Comparison of ENCODE assay signal across 8 cellular contexts in the genomic region with DNA sequence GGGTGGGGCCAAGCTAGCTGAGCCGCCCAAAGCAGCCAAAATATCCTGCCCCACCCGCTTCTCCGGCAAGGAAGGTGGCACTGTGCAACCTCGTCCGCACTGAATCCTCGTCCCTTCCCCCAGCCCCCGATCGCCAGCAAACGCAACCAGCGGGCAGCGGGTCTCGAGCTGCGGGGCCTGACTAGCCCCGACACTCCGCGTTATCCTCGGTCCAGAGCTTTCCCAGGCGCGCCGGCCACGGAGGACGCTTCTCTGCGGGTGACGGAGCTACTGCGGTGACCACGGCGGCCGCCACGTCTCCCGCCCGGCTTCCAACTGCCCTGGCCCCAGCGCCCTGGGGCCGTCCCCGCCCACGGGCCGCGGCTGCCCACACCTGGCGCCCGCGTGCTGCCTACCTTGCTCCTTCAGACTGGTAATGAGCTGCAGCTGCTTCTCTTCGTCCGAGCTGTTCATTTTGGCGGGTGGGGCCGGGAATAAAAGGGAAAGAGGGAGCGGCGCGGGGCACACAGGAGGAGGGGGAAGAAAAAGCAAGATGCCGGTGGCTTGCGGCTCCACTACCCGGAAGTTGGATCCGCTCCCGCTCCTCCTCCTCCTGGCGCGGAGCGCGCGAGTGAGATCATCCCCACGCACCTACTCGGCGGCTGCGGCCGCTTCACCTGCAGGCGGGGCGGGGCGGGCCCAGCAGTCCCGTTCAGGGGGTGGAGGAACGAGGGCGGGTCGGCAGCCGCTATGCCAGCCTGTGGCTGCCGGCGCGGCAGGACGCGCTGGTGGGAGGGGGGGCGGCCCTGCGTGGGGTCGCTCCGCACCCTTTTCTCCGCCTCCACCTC. TPM values are rescaled to one million over a fixed set of nuclear protein-coding genes. Genes with fewer than 3 reads are reported as not detected.
DNase-seq lines count a peak whose midpoint lies in the region; ATAC-seq and TF ChIP-seq lines count a peak whose summit lies in the region.

A gene with protein sequence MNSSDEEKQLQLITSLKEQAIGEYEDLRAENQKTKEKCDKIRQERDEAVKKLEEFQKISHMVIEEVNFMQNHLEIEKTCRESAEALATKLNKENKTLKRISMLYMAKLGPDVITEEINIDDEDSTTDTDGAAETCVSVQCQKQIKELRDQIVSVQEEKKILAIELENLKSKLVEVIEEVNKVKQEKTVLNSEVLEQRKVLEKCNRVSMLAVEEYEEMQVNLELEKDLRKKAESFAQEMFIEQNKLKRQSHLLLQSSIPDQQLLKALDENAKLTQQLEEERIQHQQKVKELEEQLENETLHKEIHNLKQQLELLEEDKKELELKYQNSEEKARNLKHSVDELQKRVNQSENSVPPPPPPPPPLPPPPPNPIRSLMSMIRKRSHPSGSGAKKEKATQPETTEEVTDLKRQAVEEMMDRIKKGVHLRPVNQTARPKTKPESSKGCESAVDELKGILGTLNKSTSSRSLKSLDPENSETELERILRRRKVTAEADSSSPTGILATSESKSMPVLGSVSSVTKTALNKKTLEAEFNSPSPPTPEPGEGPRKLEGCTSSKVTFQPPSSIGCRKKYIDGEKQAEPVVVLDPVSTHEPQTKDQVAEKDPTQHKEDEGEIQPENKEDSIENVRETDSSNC (minus strand): TSS at position 561 of the 827 bp plus-strand sequence. CDS start 108 bp downstream, at position 453.

- H3K36me3 ChIP-seq in BE2C (no peaks in the 10 kb centered on the region), neural cell (ENCODE audit: insufficient read depth, low read length) (no peaks in the 10 kb centered on the region), urinary bladder (ENCODE audit: insufficient read depth) (no peaks in the 10 kb centered on the region)

- peak; percentile 21 for TF ChIP-seq POLR2A in GM19099 (IDR thresholded peaks at IDR 0.05; ENCODE audit: extremely low read depth, insufficient read length, low read depth)

- DNase-seq in BE2C = peak; percentile 26
- DNase-seq in NCI-H82 treated with DMSO at 0.1 percent for 48 hours (lab: John Stamatoyannopoulos, UW; ENCODE audit: unreplicated experiment) = peak; percentile 1
- DNase-seq in activated T-helper 2 cell treated with anti-CD3 and anti-CD28 coated beads, Interferon-gamma antibody, Interleukin-2, Interleukin-4, amounts not matched to agents 10 μg/mL and 5 μg/mL and 100 μg/mL, durations not matched to agents 14 hours and 24 hours and 36 hours (ENCODE audit: low spot score) = peak; percentile 10
- peak; percentile 20 for DNase-seq in germinal center (ENCODE audit: low spot score)

- no peaks in the 10 kb centered on the region for H3K36me3 Mint-ChIP-seq in activated T-helper 2 cell treated with anti-CD3 and anti-CD28 coated beads, Interferon-gamma antibody, Interleukin-2, Interleukin-4, amounts not matched to agents 10 μg/mL and 5 μg/mL and 100 μg/mL, durations not matched to agents 14 hours and 24 hours and 36 hours (ENCODE audit: low read depth)

- TF ChIP-seq CTCF in BE2C (IDR thresholded peaks at IDR 0.05; ENCODE audit: low read depth, low read length) (no peak), neural cell (IDR thresholded peaks at IDR 0.05; ENCODE audit: poor library complexity, severe bottlenecking) (no peak)

- TF ChIP-seq EP300 in neural cell (conservative IDR thresholded peaks at IDR 0.05; ENCODE audit: poor library complexity, severe bottlenecking) = no peak

- peak within 1 kb of the TSS; percentile 56 for H3K4me3 Mint-ChIP-seq in activated T-helper 2 cell treated with anti-CD3 and anti-CD28 coated beads, Interferon-gamma antibody, Interleukin-2, Interleukin-4, amounts not matched to agents 10 μg/mL and 5 μg/mL and 100 μg/mL, durations not matched to agents 14 hours and 24 hours and 36 hours (ENCODE audit: low read depth)

- no peaks in the 10 kb centered on the region for H3K4me1 ChIP-seq in BE2C
- no peaks in the 10 kb centered on the region for H3K4me1 ChIP-seq in urinary bladder (ENCODE audit: insufficient read depth)

- H2AFZ ChIP-seq in neural cell (ENCODE audit: low read depth, low read length) = peak within 1 kb of the TSS; percentile 72

- H3K9ac ChIP-seq in neural cell (ENCODE audit: low read length) = peak within 1 kb of the TSS; percentile 79

- WGBS in urinary bladder = under 1% methylated on average over 80 of the region's 80 CpGs

- no peaks in the 10 kb centered on the region for H3K9me3 Mint-ChIP-seq in activated T-helper 2 cell treated with anti-CD3 and anti-CD28 coated beads, Interferon-gamma antibody, Interleukin-2, Interleukin-4, amounts not matched to agents 10 μg/mL and 5 μg/mL and 100 μg/mL, durations not matched to agents 14 hours and 24 hours and 36 hours

- H3K9me3 ChIP-seq in BE2C (no peaks in the 10 kb centered on the region), neural cell (ENCODE audit: low read length) (no peaks in the 10 kb centered on the region)

- intact Hi-C loops in activated T-helper 2 cell treated with anti-CD3 and anti-CD28 coated beads, Interferon-gamma antibody, Interleukin-2, Interleukin-4, amounts not matched to agents 10 μg/mL and 5 μg/mL and 100 μg/mL, durations not matched to agents 14 hours and 24 hours and 36 hours (cut with micrococcal nuclease) = no loop called here

- H3K4me3 ChIP-seq in BE2C (ENCODE audit: low read depth, low read length) = peak within 1 kb of the TSS; percentile 52
- H3K4me3 ChIP-seq in neural cell (ENCODE audit: low read length) = peak within 1 kb of the TSS; percentile 95
- peak within 1 kb of the TSS; percentile 71 for H3K4me3 ChIP-seq in urinary bladder (ENCODE audit: low read depth, low read length)

- H3K4me1 Mint-ChIP-seq in activated T-helper 2 cell treated with anti-CD3 and anti-CD28 coated beads, Interferon-gamma antibody, Interleukin-2, Interleukin-4, amounts not matched to agents 10 μg/mL and 5 μg/mL and 100 μg/mL, durations not matched to agents 14 hours and 24 hours and 36 hours (ENCODE audit: low read depth) = no peaks in the 10 kb centered on the region

- no peaks in the 10 kb centered on the region for H3K9me2 ChIP-seq in neural cell (ENCODE audit: insufficient read depth, low read length)

- H3K27ac ChIP-seq in neural cell (ENCODE audit: low read length) = peak within 1 kb of the TSS; percentile 26
- H3K27ac ChIP-seq in urinary bladder (ENCODE audit: low read depth) = peak within 1 kb of the TSS; percentile 64

- H3K27me3 ChIP-seq in BE2C (peaks cover 19% of the 10 kb centered on the region), neural cell (ENCODE audit: insufficient read depth, low read depth, low read length) (no peaks in the 10 kb centered on the region)

- H3K4me2 ChIP-seq in neural cell (ENCODE audit: low read length) = peak within 1 kb of the TSS; percentile 35

- H3K27ac Mint-ChIP-seq in activated T-helper 2 cell treated with anti-CD3 and anti-CD28 coated beads, Interferon-gamma antibody, Interleukin-2, Interleukin-4, amounts not matched to agents 10 μg/mL and 5 μg/mL and 100 μg/mL, durations not matched to agents 14 hours and 24 hours and 36 hours = no peak within 1 kb of the TSS

- H3K27me3 Mint-ChIP-seq in activated T-helper 2 cell treated with anti-CD3 and anti-CD28 coated beads, Interferon-gamma antibody, Interleukin-2, Interleukin-4, amounts not matched to agents 10 μg/mL and 5 μg/mL and 100 μg/mL, durations not matched to agents 14 hours and 24 hours and 36 hours (ENCODE audit: low read depth) = peaks cover 26% of the 10 kb centered on the region

- peaks cover 4% of the 10 kb centered on the region for H3K79me2 ChIP-seq in neural cell (replicated peaks; ENCODE audit: insufficient read depth, low read length)

- no peak for TF ChIP-seq RAD21 in neural cell (conservative IDR thresholded peaks at IDR 0.05)

- peak; percentile 34 for ATAC-seq in HG03565 (IDR thresholded peaks at IDR 0.05; ENCODE audit: unreplicated experiment)

- H3F3A ChIP-seq in neural cell (ENCODE audit: insufficient read depth, low read length, poor library complexity, severe bottlenecking) = no peaks in the 10 kb centered on the region

- no peaks in the 10 kb centered on the region for H4K20me1 ChIP-seq in neural cell (ENCODE audit: insufficient read depth)

TF ChIP-seq in neural cell, 6 proteins besides CTCF, POLR2A, EP300 and RAD21:
- TF ChIP-seq EZH2 (IDR thresholded peaks at IDR 0.05; ENCODE audit: borderline replicate concordance, insufficient read depth, low read length, poor library complexity, severe bottlenecking) = no peak
- TF ChIP-seq SMC3 (conservative IDR thresholded peaks at IDR 0.05; ENCODE audit: poor library complexity) = no peak
- TF ChIP-seq MXI1 (conservative IDR thresholded peaks at IDR 0.05; ENCODE audit: poor library complexity, severe bottlenecking) = peak; percentile 61
- TF ChIP-seq REST (IDR thresholded peaks at IDR 0.05; ENCODE audit: borderline replicate concordance) = peak; percentile 23
- TF ChIP-seq TAF1 (IDR thresholded peaks at IDR 0.05; ENCODE audit: low read depth) = peak; percentile 48
- TF ChIP-seq POLR2AphosphoS5 (IDR thresholded peaks at IDR 0.05) = peak; percentile 64

RNA-seq across cellular contexts. Expression of the gene that starts here (rescaled TPM):
- polyA plus RNA-seq in BE2C (2012; ENCODE audit: insufficient read depth, insufficient read length, low read depth) = not detected
- not detected in 2 replicates for total RNA-seq in activated T-helper 2 cell treated with anti-CD3 and anti-CD28 coated beads, Interferon-gamma antibody, Interleukin-2, Interleukin-4, amounts not matched to agents 10 μg/mL and 5 μg/mL and 100 μg/mL, durations not matched to agents 14 hours and 24 hours and 36 hours
- polyA plus RNA-seq in neural cell (40.9 and 55.8 TPM in 2 replicates), urinary bladder (2.9 TPM)
- 34.3 and 49.2 TPM in 2 replicates for polyA minus RNA-seq in neural cell
- 14.9 TPM for total RNA-seq in urinary bladder

Comparison
In these comparisons a context has a peak if more than half of its experiments do, and no peak if none do; other contexts are left out.
1. Peak in every context shown above with its lines: DNase-seq, ATAC-seq, H3K4me3 ChIP-seq and H3K27ac ChIP-seq.
2. RNA of the gene that starts here (total RNA-seq): 14.9 TPM in urinary bladder (single experiment); not detected in activated T-helper 2 cell treated with anti-CD3 and anti-CD28 coated beads, Interferon-gamma antibody, Interleukin-2, Interleukin-4, amounts not matched to agents 10 μg/mL and 5 μg/mL and 100 μg/mL, durations not matched to agents 14 hours and 24 hours and 36 hours; every median in the first group is over 10 times any median in the second.
3. RNA of the gene that starts here (polyA plus RNA-seq): 40.9 to 55.8 TPM in neural cell; 2.9 TPM in urinary bladder (single experiment); every median in the first group is over 10 times any median in the second.
4. Peak in DNase-seq in activated T-helper 2 cell treated with anti-CD3 and anti-CD28 coated beads, Interferon-gamma antibody, Interleukin-2, Interleukin-4, amounts not matched to agents 10 μg/mL and 5 μg/mL and 100 μg/mL, durations not matched to agents 14 hours and 24 hours and 36 hours; RNA of the gene not detected or under 1 TPM.